In genomic region chr1:225860107-225860506, GRCh38 we compare ENCODE assay signal across 27 cellular contexts. TPM values are rescaled to one million over a fixed set of nuclear protein-coding genes. Genes with fewer than 3 reads are reported as not detected.
"Had no signal": no experiment of that assay in that cellular context is flagged by ENCODE, and none has a peak within 500 bp of the region (broad histone marks: within the 10 kb centered on the region; RNA-seq: fewer than 3 reads in every experiment).

No MANE protein-coding gene starts in this region.

- H3K27ac ChIP-seq: esophagus muscularis mucosa, foreskin keratinocyte, heart right ventricle, right atrium auricular region, SK-N-MC, testis, transverse colon, uterus, WERI-Rb-1 had no signal

- ATAC-seq: activated CD4-positive, CD25-positive, alpha-beta regulatory T cell treated with anti-CD3 and anti-CD28 coated beads, Interleukin-2, amount 50 U/mL, for 24 hours; activated T-cell treated with anti-CD3 and anti-CD28 coated beads, Interleukin-2, amount 50 U/mL, for 4 hours; foreskin keratinocyte; heart right ventricle had no signal

- H3K4me1 Mint-ChIP-seq: neural crest cell had no signal

- H3K9me3 Mint-ChIP-seq: activated CD4-positive, alpha-beta memory T cell treated with anti-CD3 and anti-CD28 coated beads, Interleukin-2, amount 10 ng/mL, durations not matched to agents 7 days and 5 days; activated T-cell treated with anti-CD3 and anti-CD28 coated beads, Interleukin-2, amount 50 U/mL, for 4 hours; neural crest cell; T-helper 1 cell treated with Interleukin-12 subunit alpha and Interleukin-12 subunit beta and Interleukin-4 antibody, amounts not matched to agents 30 μg/mL and 1 μg/mL, for 36 hours had no signal

- H3K27ac Mint-ChIP-seq: activated CD4-positive, alpha-beta memory T cell treated with anti-CD3 and anti-CD28 coated beads, Interleukin-2, amount 10 ng/mL, durations not matched to agents 7 days and 5 days; T-helper 1 cell treated with Interleukin-12 subunit alpha and Interleukin-12 subunit beta and Interleukin-4 antibody, amounts not matched to agents 30 μg/mL and 1 μg/mL, for 36 hours had no signal

- H3K27me3 Mint-ChIP-seq: activated CD4-positive, alpha-beta memory T cell treated with anti-CD3 and anti-CD28 coated beads, Interleukin-2, amount 10 ng/mL, durations not matched to agents 7 days and 5 days had no signal

- DNase-seq: activated CD4-positive, alpha-beta memory T cell treated with anti-CD3 and anti-CD28 coated beads, Interleukin-2, amount 10 ng/mL, durations not matched to agents 7 days and 5 days; activated CD4-positive, alpha-beta T cell treated with anti-CD3 and anti-CD28 coated beads for 48 hours; activated CD8-positive, alpha-beta memory T cell treated with anti-CD3 and anti-CD28 coated beads, Interleukin-2, amount 50 U/mL, for 48 hours; activated naive CD4-positive, alpha-beta T cell; activated T-cell treated with anti-CD3 and anti-CD28 coated beads, Interleukin-2, amount 50 U/mL, for 4 hours; anterior cingulate cortex; dermis blood vessel endothelial cell; effector CD4-positive, alpha-beta T cell; foreskin keratinocyte; heart right ventricle; mammary epithelial cell; stimulated activated CD4-positive, alpha-beta T cell treated with anti-CD3 and anti-CD28 coated beads, Interleukin-15, amount 100 ng/mL, for 24 hours; stimulated activated CD4-positive, alpha-beta T cell treated with anti-CD3 and anti-CD28 coated beads, Interleukin-2, amount 100 ng/mL, for 24 hours; stimulated activated naive CD4-positive, alpha-beta T cell; T-helper 9 cell; testis; transverse colon; uterus; WERI-Rb-1 had no signal

- H3K4me3 Mint-ChIP-seq: activated CD4-positive, alpha-beta memory T cell treated with anti-CD3 and anti-CD28 coated beads, Interleukin-2, amount 10 ng/mL, durations not matched to agents 7 days and 5 days; activated T-cell treated with anti-CD3 and anti-CD28 coated beads, Interleukin-2, amount 50 U/mL, for 4 hours; neural crest cell; T-helper 1 cell treated with Interleukin-12 subunit alpha and Interleukin-12 subunit beta and Interleukin-4 antibody, amounts not matched to agents 30 μg/mL and 1 μg/mL, for 36 hours had no signal

RNA-seq across cellular contexts. Expression of gene LEFTY1, which starts 28.8 kb away (rescaled TPM):
- total RNA-seq: activated CD4-positive, alpha-beta memory T cell treated with anti-CD3 and anti-CD28 coated beads, Interleukin-2, amount 10 ng/mL, durations not matched to agents 7 days and 5 days; bronchial epithelial cell; dermis blood vessel endothelial cell; foreskin keratinocyte; mammary epithelial cell; pulmonary artery endothelial cell had no signal
